ENCODE assay signal across 19 cellular contexts in genomic region chr9:105713939-105714331, GRCh38. TPM values are rescaled to one million over a fixed set of nuclear protein-coding genes. Genes with fewer than 3 reads are reported as not detected.
"Had no signal": no experiment of that assay in that cellular context is flagged by ENCODE, and none has a peak within 500 bp of the region (broad histone marks: within the 10 kb centered on the region; RNA-seq: fewer than 3 reads in every experiment).

No MANE protein-coding gene starts in this region.

- H3K27ac Mint-ChIP-seq: endodermal cell, immature natural killer cell, memory B cell, mesothelial cell of epicardium had no signal

- H3K27me3 Mint-ChIP-seq: memory B cell had no signal

- H3K4me1 Mint-ChIP-seq: mesothelial cell of epicardium had no signal

- H3K36me3 Mint-ChIP-seq: immature natural killer cell had no signal

- ATAC-seq: foreskin keratinocyte, left lung had no signal

- DNase-seq: effector CD4-positive, alpha-beta T cell; erythroblast; foreskin keratinocyte; immature natural killer cell; left lung; lower lobe of right lung; stimulated activated CD4-positive, alpha-beta T cell treated with anti-CD3 and anti-CD28 coated beads, Interleukin-2, amount 100 ng/mL, for 48 hours; stimulated activated naive CD4-positive, alpha-beta T cell treated with Interleukin-2 at 50 U/mL for 16 hours; tibial artery had no signal

- H3K4me3 Mint-ChIP-seq: endodermal cell, immature natural killer cell, memory B cell, mesothelial cell of epicardium had no signal

- H3K9me3 Mint-ChIP-seq: endodermal cell, immature natural killer cell, memory B cell had no signal

RNA-seq across cellular contexts. Expression of gene TAL2, which starts 51.7 kb away (rescaled TPM):
- total RNA-seq: endothelial cell of umbilical vein, foreskin keratinocyte, lower lobe of right lung, osteocyte, pulmonary artery endothelial cell, right atrium auricular region, upper lobe of left lung, vagina had no signal
- polyA plus RNA-seq: foreskin keratinocyte, immature natural killer cell, keratinocyte had no signal
